ENCODE assay signal across 16 cellular contexts in genomic region chr5:141841781-141842180, GRCh38. TPM values are rescaled to one million over a fixed set of nuclear protein-coding genes. Genes with fewer than 3 reads are reported as not detected.
DNase-seq lines count a peak whose midpoint lies in the region; ATAC-seq and TF ChIP-seq lines count a peak whose summit lies in the region.
"Had no signal": no experiment of that assay in that cellular context is flagged by ENCODE, and none has a peak within 500 bp of the region (broad histone marks: within the 10 kb centered on the region; RNA-seq: fewer than 3 reads in every experiment).

No MANE protein-coding gene starts in this region.

- WGBS in lung, 2 donors, result 51 to 65% methylated on average over 6 of the region's 6 CpGs
- 29 to 32% methylated on average over 6 of the region's 6 CpGs for WGBS in thyroid gland, 2 donors

- H3K4me1 ChIP-seq in lung (ENCODE audit: control insufficient read depth in 2 of 2, insufficient read depth in 2 of 2, low read length in 2 of 2), result peaks cover 0 to 30% of the 10 kb centered on the region in 2 donors
- H3K4me1 ChIP-seq in thyroid gland, result peaks cover 33 to 45% of the 10 kb centered on the region in 2 donors
- no peaks in the 10 kb centered on the region for H3K4me1 ChIP-seq in foreskin keratinocyte

- intact Hi-C loops in thyroid gland (cut with DNase I), result no loop called here

- TF ChIP-seq POLR2A in thyroid gland (IDR thresholded peaks at IDR 0.05), result no peak

- no peaks in the 10 kb centered on the region for H3K27me3 Mint-ChIP-seq in chondrocyte (ENCODE audit: low read depth)

- ATAC-seq in lung (ENCODE audit: insufficient read depth, low FRiP score) (no peak), GM21515 (IDR thresholded peaks at IDR 0.05; ENCODE audit: unreplicated experiment) (no peak), HG03135 (IDR thresholded peaks at IDR 0.05; ENCODE audit: unreplicated experiment) (no peak), foreskin keratinocyte (no peak)
- ATAC-seq: activated CD4-positive, alpha-beta T cell treated with anti-CD3 and anti-CD28 coated beads for 36 hours; HCT116; natural killer cell treated with Interleukin-12 subunit alpha and Interleukin-12 subunit beta and Interleukin-15 and Interleukin-18, amount 100 ng/mL, for 72 hours had no signal

- DNase-seq in NCI-H1436 treated with DMSO at 0.1 percent for 48 hours (lab: John Stamatoyannopoulos, UW), result peak; percentile 21
- no peak for DNase-seq in NCI-H1436 (lab: John Stamatoyannopoulos, UW)
- no peak for DNase-seq in chondrocyte (ENCODE audit: low spot score)
- peak; percentile 70 for DNase-seq in lung (ENCODE audit: low spot score)
- peak; percentile 92 to 95 for DNase-seq in thyroid gland
- no peak for DNase-seq in foreskin keratinocyte
- DNase-seq: activated CD4-positive, alpha-beta T cell treated with anti-CD3 and anti-CD28 coated beads for 36 hours; activated T-cell treated with anti-CD3 and anti-CD28 coated beads, Interleukin-2, amount 50 U/mL, for 1 hour; NCI-H2227 treated with DMSO at 0.1 percent for 48 hours; stimulated activated naive CD8-positive, alpha-beta T cell treated with anti-CD3 and anti-CD28 coated beads, Interleukin-15, amount 100 ng/mL, for 72 hours had no signal

- TF ChIP-seq CTCF in chondrocyte (IDR thresholded peaks at IDR 0.05) (no peak), lung (IDR thresholded peaks at IDR 0.05; ENCODE audit: control extremely low read depth, extremely low read depth) (no peak), thyroid gland (IDR thresholded peaks at IDR 0.05) (no peak), foreskin keratinocyte (conservative IDR thresholded peaks at IDR 0.05) (no peak)

- H3K27me3 ChIP-seq in lung (ENCODE audit: control insufficient read depth, insufficient read depth) (no peaks in the 10 kb centered on the region), thyroid gland (no peaks in the 10 kb centered on the region), foreskin keratinocyte (no peaks in the 10 kb centered on the region)

- H3K4me1 Mint-ChIP-seq in chondrocyte (ENCODE audit: low read depth), result peaks cover 88% of the 10 kb centered on the region

- peak overlapping the region; percentile 36 to 83 for H3K27ac ChIP-seq in lung (ENCODE audit: low read depth in 1 of 2, low read length in 1 of 2)
- peak overlapping the region; percentile 71 to 87 (median 85) for H3K27ac ChIP-seq in thyroid gland
- H3K27ac ChIP-seq in foreskin keratinocyte, result no peak overlapping the region
- H3K27ac ChIP-seq: HL-60 had no signal

- H3K4me3 ChIP-seq in lung, result no peak overlapping the region
- H3K4me3 ChIP-seq in thyroid gland (replicated peaks in 1 of 3), result no peak overlapping the region

- H3K9me3 Mint-ChIP-seq in chondrocyte (ENCODE audit: low read depth), result no peaks in the 10 kb centered on the region
- H3K9me3 Mint-ChIP-seq: natural killer cell treated with Interleukin-12 subunit alpha and Interleukin-12 subunit beta and Interleukin-15 and Interleukin-18, amount 100 ng/mL, for 72 hours; stimulated activated naive CD8-positive, alpha-beta T cell treated with anti-CD3 and anti-CD28 coated beads, Interleukin-15, amount 100 ng/mL, for 72 hours had no signal

- peak overlapping the region; percentile 87 for H3K27ac Mint-ChIP-seq in chondrocyte (ENCODE audit: unreplicated experiment)
- H3K27ac Mint-ChIP-seq: activated CD4-positive, alpha-beta T cell treated with anti-CD3 and anti-CD28 coated beads for 36 hours; natural killer cell treated with Interleukin-12 subunit alpha and Interleukin-12 subunit beta and Interleukin-15 and Interleukin-18, amount 100 ng/mL, for 72 hours had no signal

- H3K4me3 Mint-ChIP-seq in chondrocyte (ENCODE audit: unreplicated experiment), result no peak overlapping the region
- H3K4me3 Mint-ChIP-seq: activated CD4-positive, alpha-beta T cell treated with anti-CD3 and anti-CD28 coated beads for 36 hours; natural killer cell treated with Interleukin-12 subunit alpha and Interleukin-12 subunit beta and Interleukin-15 and Interleukin-18, amount 100 ng/mL, for 72 hours; stimulated activated naive CD8-positive, alpha-beta T cell treated with anti-CD3 and anti-CD28 coated beads, Interleukin-15, amount 100 ng/mL, for 72 hours had no signal

- H3K9me3 ChIP-seq in lung (ENCODE audit: control insufficient read depth in 2 of 2, insufficient read depth in 1 of 2, low read length in 1 of 2), result no peaks in the 10 kb centered on the region
- H3K9me3 ChIP-seq in thyroid gland, result no peaks in the 10 kb centered on the region

- H3K36me3 Mint-ChIP-seq in chondrocyte (ENCODE audit: low read depth), result no peaks in the 10 kb centered on the region
- H3K36me3 Mint-ChIP-seq: natural killer cell treated with Interleukin-12 subunit alpha and Interleukin-12 subunit beta and Interleukin-15 and Interleukin-18, amount 100 ng/mL, for 72 hours had no signal

- H3K36me3 ChIP-seq in lung (ENCODE audit: control insufficient read depth in 2 of 2, insufficient read depth in 2 of 2, low read length in 2 of 2), result no peaks in the 10 kb centered on the region
- H3K36me3 ChIP-seq in thyroid gland, result no peaks in the 10 kb centered on the region

RNA-seq across cellular contexts. Expression of gene PCDH1, which starts 36.4 kb away (rescaled TPM):
- 10.9 to 85.4 TPM (median 82.9 TPM) in 3 replicates for total RNA-seq in chondrocyte
- 10 to 100 TPM; 43.6 to 70.2 TPM for total RNA-seq in lung
- 10 to 100 TPM; 18.2 to 45.1 TPM for polyA plus RNA-seq in lung
- total RNA-seq in thyroid gland, result 10 to 100 TPM; 23.4 to 76.2 (median 37.5) TPM
- total RNA-seq in foreskin keratinocyte, result 2.2 and 12.1 TPM in 2 replicates
- polyA plus RNA-seq in foreskin keratinocyte, result 1.2 and 7.0 TPM in 2 replicates
- total RNA-seq: activated CD4-positive, alpha-beta T cell treated with anti-CD3 and anti-CD28 coated beads for 36 hours; T-helper 1 cell treated with Interleukin-12 subunit alpha and Interleukin-12 subunit beta and Interleukin-4 antibody, amounts not matched to agents 30 ng/mL and 1 ng/mL, for 36 hours had no signal

Comparison
In these comparisons a context has a peak if more than half of its experiments do, and no peak if none do; other contexts are left out.
1. DNase-seq: peak in NCI-H1436 treated with DMSO at 0.1 percent for 48 hours (single experiment), lung (single experiment) and thyroid gland (2 of 2); none in NCI-H1436 (single experiment), chondrocyte (single experiment) and foreskin keratinocyte (0 of 2).